In genomic region chr6:11215773-11216172, GRCh38 we compare ENCODE assay signal across 15 cellular contexts. TPM values are rescaled to one million over a fixed set of nuclear protein-coding genes. Genes with fewer than 3 reads are reported as not detected.
DNase-seq lines count a peak whose midpoint lies in the region; ATAC-seq and TF ChIP-seq lines count a peak whose summit lies in the region.
"Had no signal": no experiment of that assay in that cellular context is flagged by ENCODE, and none has a peak within 500 bp of the region (broad histone marks: within the 10 kb centered on the region; RNA-seq: fewer than 3 reads in every experiment).

No MANE protein-coding gene starts in this region.

- peaks cover 5% of the 10 kb centered on the region; the same call in 1 of the 2 replicates for H3K36me3 ChIP-seq in GM23338 (ENCODE audit: insufficient read depth)
- H3K36me3 ChIP-seq in subcutaneous abdominal adipose tissue (ENCODE audit: control insufficient read depth in 5 of 5, insufficient read depth in 5 of 5, low read length in 5 of 5): peaks cover 2 to 28% (median 17%) of the 10 kb centered on the region in 5 donors

- H3K27me3 ChIP-seq in GM23338 (ENCODE audit: insufficient read depth): no peaks in the 10 kb centered on the region
- no peaks in the 10 kb centered on the region for H3K27me3 ChIP-seq in subcutaneous abdominal adipose tissue (ENCODE audit: control insufficient read depth in 5 of 5, insufficient read depth in 4 of 5, low read length in 5 of 5)
- H3K27me3 ChIP-seq: colonic mucosa had no signal

- H3K27me3 Mint-ChIP-seq in GM23338 (ENCODE audit: insufficient read depth, low read depth, poor library complexity): no peaks in the 10 kb centered on the region
- H3K27me3 Mint-ChIP-seq in central memory CD8-positive, alpha-beta T cell: no peaks in the 10 kb centered on the region
- H3K27me3 Mint-ChIP-seq in mesothelial cell of epicardium (ENCODE audit: low read depth): no peaks in the 10 kb centered on the region

- peak; percentile 55 for ATAC-seq in GM23338
- no peak for ATAC-seq in central memory CD8-positive, alpha-beta T cell (replicated peaks; ENCODE audit: extremely low read depth, poor library complexity, severe bottlenecking)
- no peak for ATAC-seq in GM18505 (IDR thresholded peaks at IDR 0.05; ENCODE audit: unreplicated experiment)
- no peak for ATAC-seq in HG02938 (IDR thresholded peaks at IDR 0.05; ENCODE audit: unreplicated experiment)

- no peak overlapping the region for H3K4me3 ChIP-seq in GM23338
- H3K4me3 ChIP-seq in subcutaneous abdominal adipose tissue (ENCODE audit: low read depth in 1 of 5, low read length in 5 of 5): no peak overlapping the region
- H3K4me3 ChIP-seq: colonic mucosa had no signal

- no peaks in the 10 kb centered on the region for H3K9me3 ChIP-seq in subcutaneous abdominal adipose tissue (ENCODE audit: control insufficient read depth in 5 of 5, low read length in 5 of 5)
- H3K9me3 ChIP-seq: colonic mucosa had no signal

- no peaks in the 10 kb centered on the region for H3F3A ChIP-seq in GM23338 (replicated peaks; ENCODE audit: low read depth)

- H4K20me1 ChIP-seq in GM23338 (replicated peaks; ENCODE audit: insufficient read depth): no peaks in the 10 kb centered on the region; the same call in 1 of the 2 replicates

- H3K79me2 ChIP-seq in GM23338 (replicated peaks; ENCODE audit: insufficient read depth): peaks cover 2% of the 10 kb centered on the region; the same call in 1 of the 2 replicates

- H3K9me2 ChIP-seq in GM23338 (ENCODE audit: insufficient read depth): no peaks in the 10 kb centered on the region

- no peak for TF ChIP-seq CTCF in GM23338 (conservative IDR thresholded peaks at IDR 0.05; ENCODE audit: low read depth in 2 of 2)
- TF ChIP-seq CTCF in mesothelial cell of epicardium (IDR thresholded peaks at IDR 0.05; ENCODE audit: unreplicated experiment): no peak
- TF ChIP-seq CTCF in RWPE1 (conservative IDR thresholded peaks at IDR 0.05; ENCODE audit: low read depth): no peak

- no peak overlapping the region; the same call in 1 of the 2 replicates for H3K4me2 ChIP-seq in GM23338

- no peak overlapping the region for H2AFZ ChIP-seq in GM23338

- no peak for TF ChIP-seq POLR2A in GM18505 (IDR thresholded peaks at IDR 0.05; ENCODE audit: borderline replicate concordance, extremely low read depth, insufficient read depth, insufficient read length)

- H3K27ac Mint-ChIP-seq in GM23338: 0 out of 2 replicates have a peak overlapping the region, but pooled peaks have one; percentile 25
- H3K27ac Mint-ChIP-seq in central memory CD8-positive, alpha-beta T cell (ENCODE audit: low read depth): peak overlapping the region; percentile 65
- peak overlapping the region; percentile 5 for H3K27ac Mint-ChIP-seq in mesothelial cell of epicardium
- H3K27ac Mint-ChIP-seq: activated T-helper 2 cell treated with anti-CD3 and anti-CD28 coated beads, Interferon-gamma antibody, Interleukin-2, Interleukin-4, amounts not matched to agents 10 μg/mL and 5 μg/mL and 100 μg/mL, durations not matched to agents 14 hours and 24 hours and 36 hours had no signal

- no peaks in the 10 kb centered on the region for H3K9me3 Mint-ChIP-seq in GM23338
- H3K9me3 Mint-ChIP-seq in central memory CD8-positive, alpha-beta T cell: no peaks in the 10 kb centered on the region
- no peaks in the 10 kb centered on the region for H3K9me3 Mint-ChIP-seq in mesothelial cell of epicardium
- H3K9me3 Mint-ChIP-seq: activated T-helper 2 cell treated with anti-CD3 and anti-CD28 coated beads, Interferon-gamma antibody, Interleukin-2, Interleukin-4, amounts not matched to agents 10 μg/mL and 5 μg/mL and 100 μg/mL, durations not matched to agents 14 hours and 24 hours and 36 hours had no signal

- CTCF ChIA-PET in RWPE1 (lab: Yijun Ruan, JAX): no interaction called here

- H3K4me3 Mint-ChIP-seq in GM23338 (no peak overlapping the region), mesothelial cell of epicardium (no peak overlapping the region)
- H3K4me3 Mint-ChIP-seq in central memory CD8-positive, alpha-beta T cell: no peak overlapping the region

- H3K4me1 ChIP-seq in GM23338 (ENCODE audit: insufficient read depth) (peaks cover 29% of the 10 kb centered on the region), subcutaneous abdominal adipose tissue (ENCODE audit: control insufficient read depth in 5 of 5, insufficient read depth in 5 of 5, low read length in 5 of 5) (peaks cover 30 to 100% (median 87%) of the 10 kb centered on the region in 5 donors)

- DNase-seq in GM23338 (ENCODE audit: low spot score) (no peak), mesothelial cell of epicardium (ENCODE audit: low spot score in 2 of 2, unreplicated experiment in 2 of 2) (no peak), RWPE1 (ENCODE audit: low spot score) (no peak)
- no peak for DNase-seq in central memory CD8-positive, alpha-beta T cell (ENCODE audit: low spot score in 2 of 2)
- DNase-seq in stimulated activated CD4-positive, alpha-beta T cell treated with anti-CD3 and anti-CD28 coated beads, Interleukin-4, amount 100 ng/mL, for 24 hours: no peak
- DNase-seq: activated CD4-positive, alpha-beta T cell treated with anti-CD3 and anti-CD28 coated beads for 48 hours; colonic mucosa; KBM-7; mammary epithelial cell; NCI-H2081 had no signal

- H3K9ac ChIP-seq in subcutaneous abdominal adipose tissue (ENCODE audit: low read length in 5 of 5): peak overlapping the region in 3 of 5 donors; percentile 51 to 54 (median 53)

- H3K27ac ChIP-seq in GM23338 (ENCODE audit: low read depth) (no peak overlapping the region), subcutaneous abdominal adipose tissue (ENCODE audit: low read depth, low read length) (peak overlapping the region; percentile 89), RWPE1 (no peak overlapping the region)
- H3K27ac ChIP-seq: C4-2B had no signal

- H3K4me1 Mint-ChIP-seq in GM23338 (peaks cover 42% of the 10 kb centered on the region), mesothelial cell of epicardium (peaks cover 88% of the 10 kb centered on the region)
- peaks cover 68% of the 10 kb centered on the region for H3K4me1 Mint-ChIP-seq in central memory CD8-positive, alpha-beta T cell

- H3K36me3 Mint-ChIP-seq in GM23338 (ENCODE audit: low read depth) (peaks cover 4% of the 10 kb centered on the region; the same call in 1 of the 3 replicates), mesothelial cell of epicardium (peaks cover 13% of the 10 kb centered on the region)
- H3K36me3 Mint-ChIP-seq in central memory CD8-positive, alpha-beta T cell (ENCODE audit: insufficient read depth): peaks cover 30% of the 10 kb centered on the region

- POLR2A ChIA-PET in RWPE1 (lab: Yijun Ruan, JAX; ENCODE audit: low non-redundant PET): no interaction called here

RNA-seq across cellular contexts. Expression of gene NEDD9, which starts 16.7 kb away (rescaled TPM):
- total RNA-seq in GM23338 (2014; rRNA removed; shearing (Covaris generic)): 13.0 and 17.4 TPM in 2 replicates
- polyA plus RNA-seq in GM23338 (2016; fragmentation: Nextera tagmentation; extraction: Ambion mirVana): 4.4 and 5.6 TPM in 2 replicates
- 25.5 to 28.6 TPM (median 27.4 TPM) in 3 replicates for total RNA-seq in mesothelial cell of epicardium

Comparison
In these comparisons a context has a peak if more than half of its experiments do, and no peak if none do; other contexts are left out.
1. H3K27ac Mint-ChIP-seq: peak in every context shown above with its lines; median percentile 65 in central memory CD8-positive, alpha-beta T cell; 25 in GM23338; 5 in mesothelial cell of epicardium.